Comparison of ENCODE assay signal across 8 cellular contexts in genomic region chr9:136133191-136133958, GRCh38. TPM values are rescaled to one million over a fixed set of nuclear protein-coding genes. Genes with fewer than 3 reads are reported as not detected.
DNase-seq lines count a peak whose midpoint lies in the region; ATAC-seq lines count a peak whose summit lies in the region.

No MANE protein-coding gene starts in this region.

- H3K27me3 ChIP-seq in ectodermal cell (ENCODE audit: control insufficient read depth, insufficient read depth, low read length, poor library complexity, severe bottlenecking) (peaks cover 27% of the 10 kb centered on the region), muscle layer of duodenum (ENCODE audit: low read depth, low read length) (peaks cover 38% of the 10 kb centered on the region), Karpas-422 (ENCODE audit: low read length) (no peaks in the 10 kb centered on the region)

- H2AFZ ChIP-seq in Karpas-422 (ENCODE audit: low read length) = no peak overlapping the region

- WGBS in ectodermal cell, 2 experiments = 6% methylated on average over 65 to 69 of the region's 69 CpGs

- peaks cover 9% of the 10 kb centered on the region for H3K4me1 ChIP-seq in ectodermal cell (ENCODE audit: control insufficient read depth, insufficient read depth, low read length)
- H3K4me1 ChIP-seq in muscle layer of duodenum (ENCODE audit: control insufficient read depth in 1 of 2, insufficient read depth in 2 of 2, low read length in 2 of 2) = peaks cover 0 to 21% of the 10 kb centered on the region in 2 donors
- no peaks in the 10 kb centered on the region for H3K4me1 ChIP-seq in Karpas-422 (ENCODE audit: low read length)

- H3K4me2 ChIP-seq in Karpas-422 (ENCODE audit: low read depth, low read length, poor library complexity, severe bottlenecking) = no peak overlapping the region

- H3K36me3 ChIP-seq in ectodermal cell (ENCODE audit: control insufficient read depth, insufficient read depth, low read length) = no peaks in the 10 kb centered on the region
- H3K36me3 ChIP-seq in muscle layer of duodenum (ENCODE audit: control insufficient read depth in 1 of 2, insufficient read depth in 2 of 2, low read length in 2 of 2) = no peaks in the 10 kb centered on the region
- no peaks in the 10 kb centered on the region for H3K36me3 ChIP-seq in Karpas-422 (ENCODE audit: insufficient read depth, low read length)

- no peaks in the 10 kb centered on the region for H3K9me2 ChIP-seq in Karpas-422 (replicated peaks; ENCODE audit: insufficient read depth, low read length)

- no peaks in the 10 kb centered on the region for H4K20me1 ChIP-seq in Karpas-422 (ENCODE audit: insufficient read depth, low read depth, low read length)

- H3K9ac ChIP-seq in Karpas-422 (ENCODE audit: low read length) = no peak overlapping the region

- H3K27ac ChIP-seq in ectodermal cell (ENCODE audit: insufficient read depth, low read depth, low read length, poor library complexity, severe bottlenecking) (no peak overlapping the region), muscle layer of duodenum (ENCODE audit: low read length) (no peak overlapping the region), Karpas-422 (ENCODE audit: low read length) (no peak overlapping the region)

- no peaks in the 10 kb centered on the region for H3K79me2 ChIP-seq in Karpas-422 (ENCODE audit: low read length)

- no peak for ATAC-seq in HG02870 (IDR thresholded peaks at IDR 0.05; ENCODE audit: unreplicated experiment)
- ATAC-seq in HG03565 (IDR thresholded peaks at IDR 0.05; ENCODE audit: unreplicated experiment) = no peak

- H3K9me3 ChIP-seq in ectodermal cell (ENCODE audit: control insufficient read depth, low read length) = no peaks in the 10 kb centered on the region
- H3K9me3 ChIP-seq in muscle layer of duodenum (ENCODE audit: control insufficient read depth in 1 of 2, low read length in 2 of 2) = no peaks in the 10 kb centered on the region
- no peaks in the 10 kb centered on the region for H3K9me3 ChIP-seq in Karpas-422 (ENCODE audit: low read length)

- H3K4me3 ChIP-seq in ectodermal cell (ENCODE audit: insufficient read depth, low read depth, low read length) (peak overlapping the region; percentile 41), muscle layer of duodenum (ENCODE audit: low read depth in 1 of 2, low read length in 2 of 2) (peak overlapping the region; percentile 11 to 68), Karpas-422 (ENCODE audit: low read length) (no peak overlapping the region)

- DNase-seq in NCI-H345 (lab: John Stamatoyannopoulos, UW) (peak; percentile 59), NCI-H345 treated with DMSO at 0.1 percent for 48 hours (lab: John Stamatoyannopoulos, UW; ENCODE audit: unreplicated experiment) (no peak), NOMO-1 treated with DMSO at 0.1 percent for 48 hours (lab: John Stamatoyannopoulos, UW; ENCODE audit: unreplicated experiment) (peak; percentile 36), Karpas-422 (no peak)

RNA-seq across cellular contexts. Expression of gene TMEM250, which starts 14.7 kb away (rescaled TPM):
- polyA plus RNA-seq in ectodermal cell (2013, experiment 1 of 4) = 41.2 TPM
- polyA plus RNA-seq in ectodermal cell (2013, experiment 2 of 4) = 41.1 TPM
- 34.1 TPM for polyA plus RNA-seq in ectodermal cell (2013, experiment 3 of 4)
- polyA plus RNA-seq in ectodermal cell (2013, experiment 4 of 4) = 35.5 TPM
- total RNA-seq in Karpas-422 (2014; rRNA removed; shearing (Covaris generic); ENCODE audit: low replicate concordance) = 15.1 and 40.9 TPM in 2 replicates

RNA-seq across cellular contexts. Expression of gene NACC2, which starts 38.3 kb away (rescaled TPM):
- polyA plus RNA-seq in ectodermal cell (2013, experiment 1 of 4) = 5.1 TPM
- polyA plus RNA-seq in ectodermal cell (2013, experiment 2 of 4) = 5.8 TPM
- polyA plus RNA-seq in ectodermal cell (2013, experiment 3 of 4) = 4.9 TPM
- polyA plus RNA-seq in ectodermal cell (2013, experiment 4 of 4) = 4.5 TPM
- total RNA-seq in Karpas-422 (2014; rRNA removed; shearing (Covaris generic); ENCODE audit: low replicate concordance) = not detected in 2 replicates

Comparison
In these comparisons a context has a peak if more than half of its experiments do, and no peak if none do; other contexts are left out.
1. DNase-seq: peak in NCI-H345 (single experiment) and NOMO-1 treated with DMSO at 0.1 percent for 48 hours (single experiment); none in NCI-H345 treated with DMSO at 0.1 percent for 48 hours (single experiment) and Karpas-422 (single experiment).